2 cellular contexts compared by ENCODE assay signal in the genomic region with DNA sequence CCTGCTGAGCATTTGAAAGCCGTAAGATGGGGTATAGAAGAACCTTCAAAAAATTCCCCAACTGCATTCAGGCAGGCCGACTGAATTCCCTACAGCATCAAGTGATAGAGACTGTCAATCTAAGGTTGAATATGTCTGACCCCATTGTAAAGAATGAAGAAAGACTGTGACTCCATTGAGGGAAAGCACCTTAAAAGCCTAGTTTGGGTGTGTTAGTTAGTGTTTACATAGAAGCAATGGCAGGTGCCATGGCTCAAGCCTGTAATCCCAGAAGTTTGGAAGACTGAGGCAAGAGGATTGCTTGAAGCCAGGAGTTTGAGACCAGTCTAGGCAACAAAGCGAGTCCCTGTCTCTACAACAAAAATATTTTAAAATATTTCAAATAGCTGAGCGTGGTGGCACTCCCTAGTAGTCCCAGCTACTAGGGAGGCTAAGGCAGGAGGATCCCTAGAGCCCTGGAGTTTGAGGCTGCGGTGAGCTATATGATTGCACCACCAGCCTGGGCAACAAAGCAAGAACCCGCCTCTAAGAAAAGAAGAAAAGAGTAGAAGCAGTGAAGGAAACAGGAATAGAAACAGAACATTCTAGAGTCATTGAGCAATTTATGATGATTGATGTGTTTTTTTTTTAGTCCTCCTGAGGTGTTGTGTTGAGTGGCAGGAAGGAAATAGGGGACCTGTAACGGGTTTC.
TF ChIP-seq lines count a peak whose summit lies in the region.

No MANE protein-coding gene starts in this region.

TF ChIP-seq in K562, 482 proteins besides CTCF, POLR2A, EP300 and RAD21 (continues in another document):
- TF ChIP-seq, protein P1, sequence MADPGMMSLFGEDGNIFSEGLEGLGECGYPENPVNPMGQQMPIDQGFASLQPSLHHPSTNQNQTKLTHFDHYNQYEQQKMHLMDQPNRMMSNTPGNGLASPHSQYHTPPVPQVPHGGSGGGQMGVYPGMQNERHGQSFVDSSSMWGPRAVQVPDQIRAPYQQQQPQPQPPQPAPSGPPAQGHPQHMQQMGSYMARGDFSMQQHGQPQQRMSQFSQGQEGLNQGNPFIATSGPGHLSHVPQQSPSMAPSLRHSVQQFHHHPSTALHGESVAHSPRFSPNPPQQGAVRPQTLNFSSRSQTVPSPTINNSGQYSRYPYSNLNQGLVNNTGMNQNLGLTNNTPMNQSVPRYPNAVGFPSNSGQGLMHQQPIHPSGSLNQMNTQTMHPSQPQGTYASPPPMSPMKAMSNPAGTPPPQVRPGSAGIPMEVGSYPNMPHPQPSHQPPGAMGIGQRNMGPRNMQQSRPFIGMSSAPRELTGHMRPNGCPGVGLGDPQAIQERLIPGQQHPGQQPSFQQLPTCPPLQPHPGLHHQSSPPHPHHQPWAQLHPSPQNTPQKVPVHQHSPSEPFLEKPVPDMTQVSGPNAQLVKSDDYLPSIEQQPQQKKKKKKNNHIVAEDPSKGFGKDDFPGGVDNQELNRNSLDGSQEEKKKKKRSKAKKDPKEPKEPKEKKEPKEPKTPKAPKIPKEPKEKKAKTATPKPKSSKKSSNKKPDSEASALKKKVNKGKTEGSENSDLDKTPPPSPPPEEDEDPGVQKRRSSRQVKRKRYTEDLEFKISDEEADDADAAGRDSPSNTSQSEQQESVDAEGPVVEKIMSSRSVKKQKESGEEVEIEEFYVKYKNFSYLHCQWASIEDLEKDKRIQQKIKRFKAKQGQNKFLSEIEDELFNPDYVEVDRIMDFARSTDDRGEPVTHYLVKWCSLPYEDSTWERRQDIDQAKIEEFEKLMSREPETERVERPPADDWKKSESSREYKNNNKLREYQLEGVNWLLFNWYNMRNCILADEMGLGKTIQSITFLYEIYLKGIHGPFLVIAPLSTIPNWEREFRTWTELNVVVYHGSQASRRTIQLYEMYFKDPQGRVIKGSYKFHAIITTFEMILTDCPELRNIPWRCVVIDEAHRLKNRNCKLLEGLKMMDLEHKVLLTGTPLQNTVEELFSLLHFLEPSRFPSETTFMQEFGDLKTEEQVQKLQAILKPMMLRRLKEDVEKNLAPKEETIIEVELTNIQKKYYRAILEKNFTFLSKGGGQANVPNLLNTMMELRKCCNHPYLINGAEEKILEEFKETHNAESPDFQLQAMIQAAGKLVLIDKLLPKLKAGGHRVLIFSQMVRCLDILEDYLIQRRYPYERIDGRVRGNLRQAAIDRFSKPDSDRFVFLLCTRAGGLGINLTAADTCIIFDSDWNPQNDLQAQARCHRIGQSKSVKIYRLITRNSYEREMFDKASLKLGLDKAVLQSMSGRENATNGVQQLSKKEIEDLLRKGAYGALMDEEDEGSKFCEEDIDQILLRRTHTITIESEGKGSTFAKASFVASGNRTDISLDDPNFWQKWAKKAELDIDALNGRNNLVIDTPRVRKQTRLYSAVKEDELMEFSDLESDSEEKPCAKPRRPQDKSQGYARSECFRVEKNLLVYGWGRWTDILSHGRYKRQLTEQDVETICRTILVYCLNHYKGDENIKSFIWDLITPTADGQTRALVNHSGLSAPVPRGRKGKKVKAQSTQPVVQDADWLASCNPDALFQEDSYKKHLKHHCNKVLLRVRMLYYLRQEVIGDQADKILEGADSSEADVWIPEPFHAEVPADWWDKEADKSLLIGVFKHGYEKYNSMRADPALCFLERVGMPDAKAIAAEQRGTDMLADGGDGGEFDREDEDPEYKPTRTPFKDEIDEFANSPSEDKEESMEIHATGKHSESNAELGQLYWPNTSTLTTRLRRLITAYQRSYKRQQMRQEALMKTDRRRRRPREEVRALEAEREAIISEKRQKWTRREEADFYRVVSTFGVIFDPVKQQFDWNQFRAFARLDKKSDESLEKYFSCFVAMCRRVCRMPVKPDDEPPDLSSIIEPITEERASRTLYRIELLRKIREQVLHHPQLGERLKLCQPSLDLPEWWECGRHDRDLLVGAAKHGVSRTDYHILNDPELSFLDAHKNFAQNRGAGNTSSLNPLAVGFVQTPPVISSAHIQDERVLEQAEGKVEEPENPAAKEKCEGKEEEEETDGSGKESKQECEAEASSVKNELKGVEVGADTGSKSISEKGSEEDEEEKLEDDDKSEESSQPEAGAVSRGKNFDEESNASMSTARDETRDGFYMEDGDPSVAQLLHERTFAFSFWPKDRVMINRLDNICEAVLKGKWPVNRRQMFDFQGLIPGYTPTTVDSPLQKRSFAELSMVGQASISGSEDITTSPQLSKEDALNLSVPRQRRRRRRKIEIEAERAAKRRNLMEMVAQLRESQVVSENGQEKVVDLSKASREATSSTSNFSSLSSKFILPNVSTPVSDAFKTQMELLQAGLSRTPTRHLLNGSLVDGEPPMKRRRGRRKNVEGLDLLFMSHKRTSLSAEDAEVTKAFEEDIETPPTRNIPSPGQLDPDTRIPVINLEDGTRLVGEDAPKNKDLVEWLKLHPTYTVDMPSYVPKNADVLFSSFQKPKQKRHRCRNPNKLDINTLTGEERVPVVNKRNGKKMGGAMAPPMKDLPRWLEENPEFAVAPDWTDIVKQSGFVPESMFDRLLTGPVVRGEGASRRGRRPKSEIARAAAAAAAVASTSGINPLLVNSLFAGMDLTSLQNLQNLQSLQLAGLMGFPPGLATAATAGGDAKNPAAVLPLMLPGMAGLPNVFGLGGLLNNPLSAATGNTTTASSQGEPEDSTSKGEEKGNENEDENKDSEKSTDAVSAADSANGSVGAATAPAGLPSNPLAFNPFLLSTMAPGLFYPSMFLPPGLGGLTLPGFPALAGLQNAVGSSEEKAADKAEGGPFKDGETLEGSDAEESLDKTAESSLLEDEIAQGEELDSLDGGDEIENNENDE (IDR thresholded peaks at IDR 0.05; ENCODE audit: low read depth, low read length) = peak; percentile 79
- TF ChIP-seq, protein P2, sequence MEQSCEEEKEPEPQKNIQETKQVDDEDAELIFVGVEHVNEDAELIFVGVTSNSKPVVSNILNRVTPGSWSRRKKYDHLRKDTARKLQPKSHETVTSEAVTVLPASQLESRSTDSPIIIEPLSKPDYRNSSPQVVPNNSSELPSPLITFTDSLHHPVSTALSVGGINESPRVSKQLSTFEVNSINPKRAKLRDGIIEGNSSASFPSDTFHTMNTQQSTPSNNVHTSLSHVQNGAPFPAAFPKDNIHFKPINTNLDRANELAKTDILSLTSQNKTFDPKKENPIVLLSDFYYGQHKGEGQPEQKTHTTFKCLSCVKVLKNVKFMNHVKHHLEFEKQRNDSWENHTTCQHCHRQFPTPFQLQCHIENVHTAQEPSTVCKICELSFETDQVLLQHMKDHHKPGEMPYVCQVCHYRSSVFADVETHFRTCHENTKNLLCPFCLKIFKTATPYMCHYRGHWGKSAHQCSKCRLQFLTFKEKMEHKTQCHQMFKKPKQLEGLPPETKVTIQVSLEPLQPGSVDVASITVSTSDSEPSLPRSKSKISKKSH (CRISPR knock-in tag; IDR thresholded peaks at IDR 0.05) = no peak

TF ChIP-seq in WTC11, 78 proteins besides CTCF, POLR2A, EP300 and RAD21:
- TF ChIP-seq NR3C1 (CRISPR knock-in tag; conservative IDR thresholded peaks at IDR 0.05; ENCODE audit: low read depth) (no peak), KAT7 (CRISPR knock-in tag; IDR thresholded peaks at IDR 0.05; ENCODE audit: borderline replicate concordance) (no peak)
